Comparison of ENCODE assay signal across 10 cellular contexts in genomic region chr13:99464441-99464949, GRCh38. TPM values are rescaled to one million over a fixed set of nuclear protein-coding genes. Genes with fewer than 3 reads are reported as not detected.
DNase-seq lines count a peak whose midpoint lies in the region; ATAC-seq and TF ChIP-seq lines count a peak whose summit lies in the region.
"Had no signal": no experiment of that assay in that cellular context is flagged by ENCODE, and none has a peak within 500 bp of the region (broad histone marks: within the 10 kb centered on the region; RNA-seq: fewer than 3 reads in every experiment).

No MANE protein-coding gene starts in this region.

- no peak overlapping the region for H2AFZ ChIP-seq in PC-9

- peak in 1 of 5 donors; percentile 11 for DNase-seq in CD8-positive, alpha-beta memory T cell
- DNase-seq in HFFc6 (peak; percentile 46), brain pericyte (ENCODE audit: low read depth, low spot score) (peak; percentile 24), nephron progenitor cell (no peak), HPDE6-E6E7 (ENCODE audit: extremely low spot score) (no peak), PC-9 (no peak)
- DNase-seq: activated CD4-positive, alpha-beta T cell treated with anti-CD3 and anti-CD28 coated beads for 4 hours; NCI-H1048; pancreas had no signal

- H3K36me3 Mint-ChIP-seq in CD8-positive, alpha-beta memory T cell: peaks cover 0 to 8% (median 5%) of the 10 kb centered on the region in 3 donors
- no peaks in the 10 kb centered on the region for H3K36me3 Mint-ChIP-seq in HFFc6 (ENCODE audit: low read depth)
- no peaks in the 10 kb centered on the region for H3K36me3 Mint-ChIP-seq in nephron progenitor cell (ENCODE audit: low read depth)

- CTCF ChIA-PET in CD8-positive, alpha-beta memory T cell (lab: Charles Lee): interaction anchor here (1.2 kb wide), 1 partner anchor 28 kb away, joined by 3 read pairs; no protein-coding TSS in a partner anchor
- CTCF ChIA-PET in PC-9 (lab: Charles Lee): interaction anchor here (0.6 kb wide), 1 partner anchor 37 kb away, joined by 3 read pairs; the partner anchor contains the start of gene TM9SF2

- peak overlapping the region; percentile 49 for H3K4me3 ChIP-seq in CD8-positive, alpha-beta memory T cell (ENCODE audit: low read length)
- no peak overlapping the region for H3K4me3 ChIP-seq in PC-9
- H3K4me3 ChIP-seq: pancreas had no signal

- no peaks in the 10 kb centered on the region for H3K27me3 ChIP-seq in CD8-positive, alpha-beta memory T cell (ENCODE audit: insufficient read depth, low read length, poor library complexity, severe bottlenecking)
- H3K27me3 ChIP-seq in PC-9 (ENCODE audit: insufficient read depth, low read depth): no peaks in the 10 kb centered on the region
- H3K27me3 ChIP-seq: pancreas had no signal

- peaks cover 17% of the 10 kb centered on the region for H3K4me1 ChIP-seq in CD8-positive, alpha-beta memory T cell (ENCODE audit: insufficient read depth, low read length)
- peaks cover 26% of the 10 kb centered on the region for H3K4me1 ChIP-seq in PC-9 (replicated peaks; ENCODE audit: insufficient read depth)

- no peaks in the 10 kb centered on the region for H3K36me3 ChIP-seq in CD8-positive, alpha-beta memory T cell (ENCODE audit: insufficient read depth, low read length)
- no peaks in the 10 kb centered on the region for H3K36me3 ChIP-seq in PC-9 (ENCODE audit: low read depth)
- H3K36me3 ChIP-seq: pancreas had no signal

- H3K79me2 ChIP-seq in PC-9 (ENCODE audit: low read depth): no peaks in the 10 kb centered on the region

- peak overlapping the region in 6 of 7 donors; percentile 52 to 84 (median 58) for H3K4me3 Mint-ChIP-seq in CD8-positive, alpha-beta memory T cell
- H3K4me3 Mint-ChIP-seq in HFFc6 (peak overlapping the region; percentile 73), nephron progenitor cell (no peak overlapping the region)

- no TSS peak for BruUV-seq in PC-9 (replicated peaks; lab: Mats Ljungman, UMichigan)

- ATAC-seq in GM21619 (IDR thresholded peaks at IDR 0.05; ENCODE audit: unreplicated experiment): no peak

- H3K27me3 Mint-ChIP-seq in CD8-positive, alpha-beta memory T cell: peaks cover 0 to 7% of the 10 kb centered on the region in 2 donors
- H3K27me3 Mint-ChIP-seq in HFFc6 (ENCODE audit: insufficient read depth): peaks cover 11% of the 10 kb centered on the region
- H3K27me3 Mint-ChIP-seq in nephron progenitor cell (ENCODE audit: low read depth, poor library complexity): peaks cover 2% of the 10 kb centered on the region

- no peak overlapping the region for H3K4me2 ChIP-seq in PC-9

- no peaks in the 10 kb centered on the region for H3K9me2 ChIP-seq in PC-9 (ENCODE audit: insufficient read depth)

- no peaks in the 10 kb centered on the region for H4K20me1 ChIP-seq in PC-9 (ENCODE audit: insufficient read depth)

- no peak for TF ChIP-seq CTCF in HFFc6 (IDR thresholded peaks at IDR 0.05)
- no peak for TF ChIP-seq CTCF in nephron progenitor cell (IDR thresholded peaks at IDR 0.05)
- no peak for TF ChIP-seq CTCF in PC-9 (conservative IDR thresholded peaks at IDR 0.05)

- H3K9me3 ChIP-seq in CD8-positive, alpha-beta memory T cell (ENCODE audit: low read length): no peaks in the 10 kb centered on the region
- no peaks in the 10 kb centered on the region for H3K9me3 ChIP-seq in PC-9 (ENCODE audit: insufficient read depth, low read depth)
- H3K9me3 ChIP-seq: pancreas had no signal

- H3K27ac Mint-ChIP-seq in CD8-positive, alpha-beta memory T cell: peak overlapping the region; percentile 48 to 95 (median 89)
- H3K27ac Mint-ChIP-seq in HFFc6 (peak overlapping the region; percentile 29; the same call in 1 of the 2 replicates), nephron progenitor cell (peak overlapping the region; percentile 53)

- no peaks in the 10 kb centered on the region for H3K9me3 Mint-ChIP-seq in CD8-positive, alpha-beta memory T cell
- H3K9me3 Mint-ChIP-seq in HFFc6 (no peaks in the 10 kb centered on the region), nephron progenitor cell (peaks cover 11% of the 10 kb centered on the region)

- no peak overlapping the region for H3K27ac ChIP-seq in CD8-positive, alpha-beta memory T cell (ENCODE audit: low read depth, low read length)
- no peak overlapping the region for H3K27ac ChIP-seq in PC-9
- H3K27ac ChIP-seq: pancreas had no signal

- H3K4me1 Mint-ChIP-seq in CD8-positive, alpha-beta memory T cell: peaks cover 17 to 18% (median 17%) of the 10 kb centered on the region in 3 donors
- H3K4me1 Mint-ChIP-seq in HFFc6 (ENCODE audit: low read depth) (peaks cover 21% of the 10 kb centered on the region), nephron progenitor cell (peaks cover 33% of the 10 kb centered on the region)

- POLR2A ChIA-PET in CD8-positive, alpha-beta memory T cell (lab: Charles Lee): no interaction called here
- POLR2A ChIA-PET in PC-9 (lab: Charles Lee; ENCODE audit: unreplicated experiment): no interaction called here

- H3F3A ChIP-seq in PC-9 (ENCODE audit: insufficient read depth, low read depth): peaks cover 18% of the 10 kb centered on the region

- intact Hi-C loops in PC-9 (cut with micrococcal nuclease; ENCODE audit: unreplicated experiment): no loop called here

RNA-seq across cellular contexts. Expression of gene TM9SF2, which starts 36.8 kb away (rescaled TPM):
- total RNA-seq in CD8-positive, alpha-beta memory T cell: 10 to 100 TPM; 88.0 to 96.0 TPM
- polyA plus RNA-seq in CD8-positive, alpha-beta memory T cell: 81.3 TPM
- 100 to 1,000 TPM; 101 to 127 (median 122) TPM for total RNA-seq in HFFc6 (2021; fragmentation: NEBNext Ultra II Directional; extraction: Animal tissue kit (Norgen Biotek cat#: 25700))
- 66.5 and 87.0 TPM in 2 replicates for total RNA-seq in PC-9 (2021)

Comparison
In these comparisons a context has a peak if more than half of its experiments do, and no peak if none do; other contexts are left out.
1. DNase-seq: peak in HFFc6 (single experiment) and brain pericyte (single experiment); none in nephron progenitor cell (single experiment), HPDE6-E6E7 (single experiment) and PC-9 (0 of 2).
2. H3K27ac Mint-ChIP-seq: peak in every context shown above with its lines; median percentile 89 in CD8-positive, alpha-beta memory T cell; 53 in nephron progenitor cell; 29 in HFFc6.